ENCODE assay signal across 21 cellular contexts in the genomic region with DNA sequence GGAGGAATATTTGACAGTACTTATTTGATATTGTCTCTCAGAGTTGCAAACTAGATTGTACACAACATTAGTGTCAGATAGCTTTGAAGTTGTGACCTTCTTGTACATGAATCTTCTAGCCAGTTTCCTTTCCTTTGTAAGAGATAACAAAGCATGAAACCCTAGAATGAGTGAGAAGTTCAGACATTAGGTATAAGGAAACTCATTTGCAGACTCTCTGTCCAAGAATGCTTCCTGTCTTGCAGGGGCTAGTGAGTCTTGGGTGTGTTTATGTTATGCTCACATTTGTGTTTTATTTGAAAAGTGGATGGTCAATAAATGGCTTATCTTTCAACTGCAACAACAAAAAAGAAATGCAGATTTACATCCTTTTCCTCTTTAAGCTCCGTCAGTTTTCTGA. TPM values are rescaled to one million over a fixed set of nuclear protein-coding genes. Genes with fewer than 3 reads are reported as not detected.
DNase-seq lines count a peak whose midpoint lies in the region; ATAC-seq, FAIRE-seq and TF ChIP-seq lines count a peak whose summit lies in the region.
"Had no signal": no experiment of that assay in that cellular context is flagged by ENCODE, and none has a peak within 500 bp of the region (broad histone marks: within the 10 kb centered on the region; RNA-seq: fewer than 3 reads in every experiment).

No MANE protein-coding gene starts in this region.

- CTCF ChIA-PET in GM12878 (lab: Yijun Ruan, JAX): interaction anchor here (1.0 to 2.0 kb wide), 3 partner anchors 11 to 60 kb away, joined by 3 to 5 read pairs (median 3); no protein-coding TSS in a partner anchor

- H2AFZ ChIP-seq in GM12878 (ENCODE audit: control insufficient read depth, low read depth, low read length): no peak overlapping the region

- H2AK5ac ChIP-seq in mesendoderm (ENCODE audit: low read length): no peak overlapping the region

- SMC1A ChIA-PET in GM12878 (lab: Charles Lee; ENCODE audit: uncharacterized antibody, unreplicated experiment): interaction anchor here (2.1 to 2.3 kb wide), 2 partner anchors 14 to 278 kb away, joined by 6 to 8 read pairs; no protein-coding TSS in a partner anchor

- FAIRE-seq in GM12878 (lab: Jason Lieb, UNC): no peak
- FAIRE-seq: A549 had no signal

- H3K27me3 ChIP-seq in GM12878 (replicated peaks in 1 of 2; ENCODE audit: control insufficient read depth in 2 of 2, insufficient read depth in 2 of 2, low read length in 1 of 2) (no peaks in the 10 kb centered on the region; a peak in 2 of 4 replicates), mesendoderm (ENCODE audit: insufficient read depth, low read length, poor library complexity) (no peaks in the 10 kb centered on the region), brain microvascular endothelial cell (replicated peaks) (no peaks in the 10 kb centered on the region)
- H3K27me3 ChIP-seq: BE2C had no signal

- H4K5ac ChIP-seq in mesendoderm (ENCODE audit: low read length): no peak overlapping the region

- H3K9me3 ChIP-seq in GM12878 (replicated peaks; ENCODE audit: control insufficient read depth, insufficient read depth, low read length): no peaks in the 10 kb centered on the region
- H3K9me3 ChIP-seq: A549, BE2C had no signal

- POLR2A ChIA-PET in GM12878 (lab: Charles Lee): no interaction called here

- H3K4me3 ChIP-seq in GM12878 (no peak overlapping the region), mesendoderm (ENCODE audit: low read length) (no peak overlapping the region), brain microvascular endothelial cell (ENCODE audit: low read depth, low read length) (no peak overlapping the region)
- H3K4me3 ChIP-seq: A549 had no signal

- peaks cover 5% of the 10 kb centered on the region; the same call in 1 of the 2 replicates for H3K4me1 ChIP-seq in GM12878 (ENCODE audit: control insufficient read depth, insufficient read depth, low read length)
- no peaks in the 10 kb centered on the region for H3K4me1 ChIP-seq in mesendoderm (ENCODE audit: control insufficient read depth, low read depth, low read length)
- H3K4me1 ChIP-seq: A549 had no signal

- TF ChIP-seq EP300 in GM12878 (IDR thresholded peaks at IDR 0.05; ENCODE audit: borderline replicate concordance in 1 of 2, control insufficient read depth in 1 of 2, low read depth in 2 of 2, low read length in 2 of 2): no peak

- DNase-seq in GM12878 (ENCODE audit: low read depth, low spot score): no peak
- DNase-seq in mesendoderm: no peak
- no peak for DNase-seq in brain microvascular endothelial cell
- DNase-seq: BE2C; CD4-positive, alpha-beta memory T cell; COR-L47; DMS53; GF-D8; GOT3; H9; KG1 had no signal

- H3K36me3 ChIP-seq in GM12878 (ENCODE audit: control insufficient read depth in 2 of 2, insufficient read depth in 2 of 2, low read length in 1 of 2) (no peaks in the 10 kb centered on the region), mesendoderm (ENCODE audit: control insufficient read depth, insufficient read depth, low read length) (no peaks in the 10 kb centered on the region), brain microvascular endothelial cell (replicated peaks) (no peaks in the 10 kb centered on the region)
- H3K36me3 ChIP-seq: BE2C had no signal

- no peak for TF ChIP-seq POLR2A in GM12878 (IDR thresholded peaks at IDR 0.05; ENCODE audit: low read depth, low read length)

- no peak for TF ChIP-seq RAD21 in GM12878 (IDR thresholded peaks at IDR 0.05; ENCODE audit: insufficient read depth, low read depth, low read length)

- no peak overlapping the region for H2BK5ac ChIP-seq in mesendoderm (ENCODE audit: low read length)

- no peak overlapping the region for H4K8ac ChIP-seq in mesendoderm (ENCODE audit: low read depth, low read length)

- intact Hi-C loops in GM12878 (cut with micrococcal nuclease; ENCODE audit: unreplicated experiment): no loop called here

- no peak overlapping the region for H3K18ac ChIP-seq in mesendoderm (ENCODE audit: low read length)

- H3K23ac ChIP-seq in mesendoderm (ENCODE audit: low read length): no peak overlapping the region

- no peaks in the 10 kb centered on the region for H4K20me1 ChIP-seq in GM12878 (ENCODE audit: control insufficient read depth, insufficient read depth)

- H2BK15ac ChIP-seq in mesendoderm (replicated peaks; ENCODE audit: low read depth): no peak overlapping the region

- in situ Hi-C loops in GM12878 (cut with MboI): no loop called here
- in situ Hi-C loops in brain microvascular endothelial cell (cut with HindIII; ENCODE audit: low pct_ligation_motif_present, low sequenced_read_pairs): no loop called here

- H3K27ac ChIP-seq in GM12878 (ENCODE audit: control insufficient read depth, insufficient read depth): no peak overlapping the region
- no peak overlapping the region for H3K27ac ChIP-seq in mesendoderm (ENCODE audit: low read depth, low read length)
- no peak overlapping the region for H3K27ac ChIP-seq in brain microvascular endothelial cell
- H3K27ac ChIP-seq: A549, C4-2B had no signal

- no peak overlapping the region for H3K56ac ChIP-seq in mesendoderm (ENCODE audit: low read length)

- H3K4me2 ChIP-seq in GM12878 (ENCODE audit: control insufficient read depth, insufficient read depth): no peak overlapping the region
- H3K4me2 ChIP-seq in mesendoderm (ENCODE audit: low read length): no peak overlapping the region
- H3K4me2 ChIP-seq: A549 had no signal

- no peak overlapping the region for H3K4ac ChIP-seq in mesendoderm (ENCODE audit: low read depth, low read length)

- 0% methylated on average over 1 of the region's 1 CpG for WGBS in GM12878 (ENCODE audit: insufficient coverage, insufficient replicate concordance, low lambda C conversion rate, missing lambda C conversion rate)
- WGBS in mesendoderm (ENCODE audit: extremely low coverage, insufficient coverage, low lambda C conversion rate): no CpG with 5 or more reads among the region's 1 CpG

- H3K79me2 ChIP-seq in GM12878 (ENCODE audit: control insufficient read depth, insufficient read depth, low read length) (no peaks in the 10 kb centered on the region), mesendoderm (ENCODE audit: control insufficient read depth, insufficient read depth, low read length) (no peaks in the 10 kb centered on the region)

- RAD21 ChIA-PET in GM12878 (lab: Charles Lee; ENCODE audit: unreplicated experiment): no interaction called here

- ATAC-seq in GM18867 (IDR thresholded peaks at IDR 0.05; ENCODE audit: unreplicated experiment): peak; percentile 53
- peak; percentile 71 for ATAC-seq in HG02870 (IDR thresholded peaks at IDR 0.05; ENCODE audit: unreplicated experiment)
- ATAC-seq in GM12878: peak; percentile 60
- ATAC-seq in HG02981 (IDR thresholded peaks at IDR 0.05; ENCODE audit: unreplicated experiment): no peak
- no peak for ATAC-seq in HG02623 (IDR thresholded peaks at IDR 0.05; ENCODE audit: unreplicated experiment)
- ATAC-seq: A549 had no signal

- no peak overlapping the region for H2BK120ac ChIP-seq in mesendoderm (ENCODE audit: low read depth, low read length)

- H3K9ac ChIP-seq in GM12878 (ENCODE audit: control insufficient read depth, insufficient read depth, low read length) (no peak overlapping the region), mesendoderm (ENCODE audit: low read length) (no peak overlapping the region)

- no peaks in the 10 kb centered on the region for H3K79me1 ChIP-seq in mesendoderm (ENCODE audit: low read length)

- no peak for TF ChIP-seq CTCF in GM12878 (IDR thresholded peaks at IDR 0.05 in 2 of 3, conservative IDR thresholded peaks at IDR 0.05 in 1 of 3; ENCODE audit: control insufficient read depth in 2 of 3, extremely low read depth in 1 of 3, insufficient read depth in 1 of 3, low read depth in 3 of 3, low read length in 3 of 3)
- TF ChIP-seq CTCF in brain microvascular endothelial cell (IDR thresholded peaks at IDR 0.05; ENCODE audit: low read depth, low read length, missing control alignments): no peak

- BruUV-seq in GM12878 (replicated peaks; lab: Mats Ljungman, UMichigan): no TSS peak

TF ChIP-seq in GM12878, 131 proteins besides CTCF, POLR2A, EP300 and RAD21 (continues in another document):
- TF ChIP-seq NKRF (conservative IDR thresholded peaks at IDR 0.05): no peak
- no peak for TF ChIP-seq NRF1 (conservative IDR thresholded peaks at IDR 0.05; ENCODE audit: low read depth, low read length)

RNA-seq across cellular contexts. Expression of gene BOD1L2, which starts 1.4 kb away (rescaled TPM):
- total RNA-seq in GM12878 (2013; cell fraction: nucleolus; rRNA removed): not detected in 2 replicates
- total RNA-seq in GM12878 (2014; rRNA removed) (not detected in 2 replicates), GM12878 (2014; rRNA removed; fragmentation: Illumina TruSeq; extraction: Trizol) (not detected in 2 replicates), GM12878 (2021) (not detected in 2 replicates)
- polyA plus RNA-seq in GM12878 (2011; ENCODE audit: low read depth): not detected
- polyA plus RNA-seq in GM12878 (2011; rRNA removed) (not detected in 2 replicates), GM12878 (2014; fragmentation: Illumina TruSeq; extraction: Trizol) (not detected in 2 replicates), GM12878 (2014; fragmentation: Nextera tagmentation; extraction: Ambion mirVana) (not detected), GM12878 (2014; rRNA removed) (not detected in 2 replicates), GM12878 (2016; fragmentation: Nextera tagmentation; extraction: Ambion mirVana) (not detected)
- polyA plus RNA-seq in GM12878 (2011; cell fraction: cytosol; rRNA removed): not detected in 2 replicates
- not detected in 2 replicates for polyA plus RNA-seq in GM12878 (2011; cell fraction: nucleus; rRNA removed)
- not detected in 2 replicates for polyA plus RNA-seq in GM12878 (2012)
- polyA minus RNA-seq in GM12878 (2011; rRNA and poly(A)+ RNA removed): not detected in 2 replicates
- polyA minus RNA-seq in GM12878 (2011; cell fraction: cytosol; rRNA and poly(A)+ RNA removed): not detected in 2 replicates
- not detected in 2 replicates for polyA minus RNA-seq in GM12878 (2011; cell fraction: nucleus; rRNA and poly(A)+ RNA removed)
- not detected for polyA plus RNA-seq in mesendoderm (2013, experiment 1 of 2)
- polyA plus RNA-seq in mesendoderm (2013, experiment 2 of 2): not detected
- total RNA-seq: CD4-positive, alpha-beta memory T cell; H9; HT1080; LHCN-M2 had no signal
- polyA plus RNA-seq: A549; AG04450; CD4-positive, alpha-beta memory T cell; IgD-negative memory B cell had no signal

Comparison
In these comparisons a context has a peak if more than half of its experiments do, and no peak if none do; other contexts are left out.
1. ATAC-seq: peak in GM18867 (single experiment), HG02870 (single experiment) and GM12878 (single experiment); none in HG02981 (single experiment) and HG02623 (single experiment).